1 cellular context compared by ENCODE assay signal in genomic region chr7:109206196-109206595, GRCh38.
TF ChIP-seq lines count a peak whose summit lies in the region.

No MANE protein-coding gene starts in this region.

TF ChIP-seq in HCT116, 20 proteins besides CTCF, POLR2A, EP300 and RAD21 (continued from another document):
- TF ChIP-seq ZBTB33 (IDR thresholded peaks at IDR 0.05; ENCODE audit: extremely low read depth, insufficient replicate concordance, low read length) (no peak), SRF (IDR thresholded peaks at IDR 0.05; ENCODE audit: low read depth) (no peak), SP1 (IDR thresholded peaks at IDR 0.05; ENCODE audit: low read depth) (no peak), MAX (IDR thresholded peaks at IDR 0.05) (no peak), YY1 (IDR thresholded peaks at IDR 0.05; ENCODE audit: extremely low read depth, insufficient replicate concordance, low read depth, low read length) (no peak)
TF ChIP-seq in HCT116: peak in this region for 0.
